20 cellular contexts compared by ENCODE assay signal in the genomic region with DNA sequence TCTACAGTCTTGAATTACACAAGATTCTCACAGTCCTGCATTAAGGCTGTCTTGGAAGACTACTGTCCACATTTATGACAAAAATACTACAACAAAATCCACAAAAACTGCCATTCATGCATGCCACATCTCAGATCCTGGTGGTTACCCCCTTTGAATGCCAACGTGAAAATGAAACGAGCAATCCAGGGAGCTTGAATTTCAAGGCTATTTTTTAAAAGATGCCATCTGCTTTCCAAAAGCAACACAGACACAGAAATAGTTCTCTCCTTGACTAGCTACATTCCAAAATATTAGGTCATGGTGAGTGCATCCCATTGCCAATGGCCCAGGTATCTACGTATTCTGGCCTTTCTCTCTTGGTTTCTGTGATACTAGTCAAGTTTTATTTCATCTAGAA. TPM values are rescaled to one million over a fixed set of nuclear protein-coding genes. Genes with fewer than 3 reads are reported as not detected.
DNase-seq lines count a peak whose midpoint lies in the region; ATAC-seq and TF ChIP-seq lines count a peak whose summit lies in the region.
"Had no signal": no experiment of that assay in that cellular context is flagged by ENCODE, and none has a peak within 500 bp of the region (broad histone marks: within the 10 kb centered on the region; RNA-seq: fewer than 3 reads in every experiment).

No MANE protein-coding gene starts in this region.

- no peak for TF ChIP-seq CTCF in breast epithelium (IDR thresholded peaks at IDR 0.05)
- TF ChIP-seq CTCF in MCF 10A (IDR thresholded peaks at IDR 0.05; ENCODE audit: unreplicated experiment): no peak
- TF ChIP-seq CTCF in chondrocyte (IDR thresholded peaks at IDR 0.05): no peak
- TF ChIP-seq CTCF in left lung (IDR thresholded peaks at IDR 0.05): no peak

- H3K27ac Mint-ChIP-seq in MCF 10A (ENCODE audit: low read depth, unreplicated experiment) (no peak overlapping the region), chondrocyte (ENCODE audit: unreplicated experiment) (peak overlapping the region; percentile 86)
- no peak overlapping the region for H3K27ac Mint-ChIP-seq in activated CD4-positive, alpha-beta T cell treated with anti-CD3 and anti-CD28 coated beads, Interleukin-2, amount 10 ng/mL, durations not matched to agents 7 days and 5 days
- H3K27ac Mint-ChIP-seq: activated B cell treated with CpG ODN at 0.5 μM for 24 hours; activated T-helper 17 cell treated with anti-CD3 and anti-CD28 coated beads, Interleukin-2, amount 50 U/mL, for 72 hours; CD4-positive, CD25-positive, alpha-beta regulatory T cell; stimulated activated effector memory CD8-positive, alpha-beta T cell treated with anti-CD3 and anti-CD28 coated beads, Interleukin-12 subunit alpha, Interleukin-12 subunit beta, amount 100 ng/mL, for 72 hours; T-helper 1 cell treated with Interleukin-12 subunit alpha and Interleukin-12 subunit beta and Interleukin-4 antibody, amounts not matched to agents 30 μg/mL and 1 μg/mL, for 36 hours had no signal

- H3K27ac ChIP-seq in breast epithelium (peak overlapping the region; percentile 27 to 76), muscle layer of duodenum (ENCODE audit: low read length) (peak overlapping the region; percentile 12), aorta (ENCODE audit: low read depth in 1 of 2, low read length in 2 of 2) (peak overlapping the region in 1 of 2 donors; percentile 38), left lung (no peak overlapping the region)
- H3K27ac ChIP-seq: tibial nerve had no signal

- H3K4me1 ChIP-seq in breast epithelium (no peaks in the 10 kb centered on the region), muscle layer of duodenum (ENCODE audit: control insufficient read depth in 1 of 2, insufficient read depth in 2 of 2, low read length in 2 of 2) (peaks cover 0 to 27% of the 10 kb centered on the region in 2 donors), aorta (ENCODE audit: control insufficient read depth in 1 of 2, insufficient read depth in 2 of 2, low read length in 2 of 2) (peaks cover 6 to 30% of the 10 kb centered on the region in 2 donors), left lung (peaks cover 0 to 9% of the 10 kb centered on the region in 2 donors)

- POLR2A ChIA-PET in MCF 10A (lab: Yijun Ruan, JAX): interaction anchor here (1.0 to 3.5 kb wide), 2 partner anchors 8 to 28 kb away, joined by 4 to 9 read pairs; no protein-coding TSS in a partner anchor
- POLR2A ChIA-PET in activated CD4-positive, alpha-beta T cell treated with anti-CD3 and anti-CD28 coated beads, Interleukin-2, amount 10 ng/mL, durations not matched to agents 7 days and 5 days (lab: Charles Lee): no interaction called here

- no TSS peak for BruUV-seq in MCF 10A (replicated peaks; lab: Mats Ljungman, UMichigan)

- H3K27me3 Mint-ChIP-seq in MCF 10A (ENCODE audit: insufficient read depth, unreplicated experiment): no peaks in the 10 kb centered on the region
- H3K27me3 Mint-ChIP-seq in chondrocyte (ENCODE audit: low read depth): no peaks in the 10 kb centered on the region
- no peaks in the 10 kb centered on the region for H3K27me3 Mint-ChIP-seq in activated CD4-positive, alpha-beta T cell treated with anti-CD3 and anti-CD28 coated beads, Interleukin-2, amount 10 ng/mL, durations not matched to agents 7 days and 5 days
- H3K27me3 Mint-ChIP-seq: activated B cell treated with CpG ODN at 0.5 μM for 24 hours; activated T-helper 17 cell treated with anti-CD3 and anti-CD28 coated beads, Interleukin-2, amount 50 U/mL, for 72 hours had no signal

- H3K36me3 Mint-ChIP-seq in MCF 10A (ENCODE audit: insufficient read depth, unreplicated experiment) (peaks cover 7% of the 10 kb centered on the region), chondrocyte (ENCODE audit: low read depth) (peaks cover 5% of the 10 kb centered on the region)
- H3K36me3 Mint-ChIP-seq in activated CD4-positive, alpha-beta T cell treated with anti-CD3 and anti-CD28 coated beads, Interleukin-2, amount 10 ng/mL, durations not matched to agents 7 days and 5 days (ENCODE audit: low read depth): peaks cover 21% of the 10 kb centered on the region
- H3K36me3 Mint-ChIP-seq: CD4-positive, CD25-positive, alpha-beta regulatory T cell; stimulated activated effector memory CD8-positive, alpha-beta T cell treated with anti-CD3 and anti-CD28 coated beads, Interleukin-12 subunit alpha, Interleukin-12 subunit beta, amount 100 ng/mL, for 72 hours had no signal

- intact Hi-C loops in breast epithelium (cut with DNase I; ENCODE audit: low total_unique reads): no loop called here
- intact Hi-C loops in MCF 10A (cut with micrococcal nuclease): no loop called here
- intact Hi-C loops in aorta (cut with DNase I): loop anchor here in 1 of 2 donors (2.0 to 10.0 kb wide), 3 partner anchors 34 to 99 kb away; partner anchors contain the start of gene IRS1
- intact Hi-C loops in left lung (cut with DNase I): no loop called here

- CTCF ChIA-PET in MCF 10A (lab: Yijun Ruan, JAX): interaction anchor here (1.0 to 1.5 kb wide), 2 partner anchors 8 to 549 kb away, joined by 5 to 6 read pairs; no protein-coding TSS in a partner anchor
- CTCF ChIA-PET in activated CD4-positive, alpha-beta T cell treated with anti-CD3 and anti-CD28 coated beads, Interleukin-2, amount 10 ng/mL, durations not matched to agents 7 days and 5 days (lab: Charles Lee): interaction anchor here (0.8 to 1.8 kb wide), 2 partner anchors 9 to 53 kb away, joined by 3 to 10 read pairs; no protein-coding TSS in a partner anchor

- H3K9me3 ChIP-seq in breast epithelium (no peaks in the 10 kb centered on the region), muscle layer of duodenum (ENCODE audit: control insufficient read depth in 1 of 2, low read length in 2 of 2) (no peaks in the 10 kb centered on the region), aorta (ENCODE audit: control insufficient read depth, low read length) (no peaks in the 10 kb centered on the region), left lung (no peaks in the 10 kb centered on the region)
- H3K9me3 ChIP-seq: tibial nerve had no signal

- H3K4me3 ChIP-seq in breast epithelium (no peak overlapping the region), muscle layer of duodenum (ENCODE audit: low read depth in 1 of 2, low read length in 2 of 2) (no peak overlapping the region), aorta (ENCODE audit: low read length in 2 of 2) (no peak overlapping the region), left lung (no peak overlapping the region)
- H3K4me3 ChIP-seq: tibial nerve had no signal

- peak; percentile 68 for ATAC-seq in aorta (ENCODE audit: low FRiP score)
- ATAC-seq in left lung: no peak
- ATAC-seq: activated T-helper 17 cell treated with anti-CD3 and anti-CD28 coated beads, Interleukin-2, amount 50 U/mL, for 72 hours; Right ventricle myocardium inferior; stimulated activated effector memory CD8-positive, alpha-beta T cell treated with anti-CD3 and anti-CD28 coated beads, Interleukin-12 subunit alpha, Interleukin-12 subunit beta, amount 100 ng/mL, for 72 hours had no signal

- H3K4me3 Mint-ChIP-seq in MCF 10A (ENCODE audit: unreplicated experiment) (no peak overlapping the region), chondrocyte (ENCODE audit: unreplicated experiment) (no peak overlapping the region)
- no peak overlapping the region for H3K4me3 Mint-ChIP-seq in activated CD4-positive, alpha-beta T cell treated with anti-CD3 and anti-CD28 coated beads, Interleukin-2, amount 10 ng/mL, durations not matched to agents 7 days and 5 days
- H3K4me3 Mint-ChIP-seq: activated B cell treated with CpG ODN at 0.5 μM for 24 hours; activated T-helper 17 cell treated with anti-CD3 and anti-CD28 coated beads, Interleukin-2, amount 50 U/mL, for 72 hours; CD4-positive, CD25-positive, alpha-beta regulatory T cell; stimulated activated effector memory CD8-positive, alpha-beta T cell treated with anti-CD3 and anti-CD28 coated beads, Interleukin-12 subunit alpha, Interleukin-12 subunit beta, amount 100 ng/mL, for 72 hours; T-helper 1 cell treated with Interleukin-12 subunit alpha and Interleukin-12 subunit beta and Interleukin-4 antibody, amounts not matched to agents 30 μg/mL and 1 μg/mL, for 36 hours had no signal

- H3K9me3 Mint-ChIP-seq in MCF 10A (ENCODE audit: unreplicated experiment): no peaks in the 10 kb centered on the region
- peaks cover 3% of the 10 kb centered on the region for H3K9me3 Mint-ChIP-seq in chondrocyte (ENCODE audit: low read depth)
- peaks cover 9% of the 10 kb centered on the region for H3K9me3 Mint-ChIP-seq in activated CD4-positive, alpha-beta T cell treated with anti-CD3 and anti-CD28 coated beads, Interleukin-2, amount 10 ng/mL, durations not matched to agents 7 days and 5 days
- H3K9me3 Mint-ChIP-seq: activated B cell treated with CpG ODN at 0.5 μM for 24 hours; stimulated activated effector memory CD8-positive, alpha-beta T cell treated with anti-CD3 and anti-CD28 coated beads, Interleukin-12 subunit alpha, Interleukin-12 subunit beta, amount 100 ng/mL, for 72 hours had no signal

- 7 to 8% methylated on average over 3 of the region's 3 CpGs for WGBS in aorta, 2 donors

- H3K27me3 ChIP-seq in breast epithelium (no peaks in the 10 kb centered on the region), muscle layer of duodenum (ENCODE audit: low read depth, low read length) (no peaks in the 10 kb centered on the region), aorta (ENCODE audit: control insufficient read depth in 1 of 2, insufficient read depth in 2 of 2, low read length in 1 of 2) (no peaks in the 10 kb centered on the region), left lung (no peaks in the 10 kb centered on the region)
- H3K27me3 ChIP-seq: tibial nerve had no signal

- TF ChIP-seq POLR2A in breast epithelium (IDR thresholded peaks at IDR 0.05): no peak

- H3K36me3 ChIP-seq in breast epithelium (no peaks in the 10 kb centered on the region), muscle layer of duodenum (ENCODE audit: control insufficient read depth in 1 of 2, insufficient read depth in 2 of 2, low read length in 2 of 2) (no peaks in the 10 kb centered on the region), aorta (ENCODE audit: control insufficient read depth in 1 of 2, insufficient read depth in 2 of 2, low read length in 1 of 2) (no peaks in the 10 kb centered on the region), left lung (no peaks in the 10 kb centered on the region)
- H3K36me3 ChIP-seq: tibial nerve had no signal

- no peak for DNase-seq in breast epithelium (ENCODE audit: low spot score in 2 of 2)
- no peak for DNase-seq in MCF 10A (ENCODE audit: unreplicated experiment)
- no peak for DNase-seq in chondrocyte (ENCODE audit: low spot score)
- no peak for DNase-seq in aorta
- DNase-seq in activated CD4-positive, alpha-beta T cell treated with anti-CD3 and anti-CD28 coated beads, Interleukin-2, amount 10 ng/mL, durations not matched to agents 7 days and 5 days: no peak
- DNase-seq in left lung: no peak
- no peak for DNase-seq in NCI-H1092 treated with DMSO at 0.1 percent for 48 hours (lab: John Stamatoyannopoulos, UW)
- DNase-seq: activated B cell treated with CpG ODN at 0.5 μM for 24 hours; CD4-positive, CD25-positive, alpha-beta regulatory T cell; islet precursor cell; Karpas-422; NCI-H1436; NCI-H446 treated with DMSO at 0.1 percent for 48 hours; nucleus accumbens had no signal

- H3K4me1 Mint-ChIP-seq in MCF 10A (ENCODE audit: insufficient read depth, unreplicated experiment): peaks cover 5% of the 10 kb centered on the region
- peaks cover 53% of the 10 kb centered on the region for H3K4me1 Mint-ChIP-seq in chondrocyte (ENCODE audit: low read depth)
- no peaks in the 10 kb centered on the region for H3K4me1 Mint-ChIP-seq in activated CD4-positive, alpha-beta T cell treated with anti-CD3 and anti-CD28 coated beads, Interleukin-2, amount 10 ng/mL, durations not matched to agents 7 days and 5 days
- H3K4me1 Mint-ChIP-seq: activated T-helper 17 cell treated with anti-CD3 and anti-CD28 coated beads, Interleukin-2, amount 50 U/mL, for 72 hours; CD4-positive, CD25-positive, alpha-beta regulatory T cell; stimulated activated effector memory CD8-positive, alpha-beta T cell treated with anti-CD3 and anti-CD28 coated beads, Interleukin-12 subunit alpha, Interleukin-12 subunit beta, amount 100 ng/mL, for 72 hours had no signal

RNA-seq across cellular contexts. Expression of gene IRS1, which starts 36.3 kb away (rescaled TPM):
- total RNA-seq in breast epithelium: 10 to 100 TPM; 18.4 to 48.3 (median 22.3) TPM
- total RNA-seq in MCF 10A (2022): 6.1 and 10.5 TPM in 2 replicates
- 5.8 to 12.4 TPM (median 12.0 TPM) in 3 replicates for total RNA-seq in chondrocyte
- total RNA-seq in aorta: 10 to 100 TPM; 13.8 to 16.6 TPM
- polyA plus RNA-seq in aorta: 1 to 10 TPM; 2.1 to 2.5 TPM
- 1 to 10 TPM; 6.6 to 6.9 TPM for total RNA-seq in activated CD4-positive, alpha-beta T cell treated with anti-CD3 and anti-CD28 coated beads, Interleukin-2, amount 10 ng/mL, durations not matched to agents 7 days and 5 days
- total RNA-seq in left lung: 10 to 100 TPM; 13.3 to 15.9 TPM

Comparison
In these comparisons a context has a peak if more than half of its experiments do, and no peak if none do; other contexts are left out.
1. H3K27ac ChIP-seq: peak in breast epithelium (2 of 2) and muscle layer of duodenum (single experiment); none in left lung (0 of 2).